Comparison of ENCODE assay signal across 1 cellular context in the genomic region with DNA sequence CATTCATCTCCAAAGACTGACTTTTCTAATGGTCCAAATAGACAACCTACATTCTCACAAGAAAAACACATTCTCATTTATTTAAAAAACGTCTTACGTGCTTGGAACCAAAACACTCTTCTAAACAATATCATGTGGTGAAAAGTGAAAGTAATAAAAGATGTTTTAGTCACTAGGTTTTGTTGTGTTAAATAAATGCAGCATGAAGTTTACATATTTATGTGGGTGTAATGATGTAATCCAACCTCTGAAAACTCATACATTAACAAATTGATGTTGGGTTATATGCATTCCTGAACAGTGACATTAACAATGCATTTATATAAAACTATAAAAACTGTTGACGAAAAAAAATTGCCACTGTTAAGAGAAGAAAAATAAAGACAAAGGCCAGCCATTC.
TF ChIP-seq lines count a peak whose summit lies in the region.

No MANE protein-coding gene starts in this region.

TF ChIP-seq in GM23338, 12 proteins besides CTCF, POLR2A, EP300 and RAD21:
- TF ChIP-seq, protein P1, sequence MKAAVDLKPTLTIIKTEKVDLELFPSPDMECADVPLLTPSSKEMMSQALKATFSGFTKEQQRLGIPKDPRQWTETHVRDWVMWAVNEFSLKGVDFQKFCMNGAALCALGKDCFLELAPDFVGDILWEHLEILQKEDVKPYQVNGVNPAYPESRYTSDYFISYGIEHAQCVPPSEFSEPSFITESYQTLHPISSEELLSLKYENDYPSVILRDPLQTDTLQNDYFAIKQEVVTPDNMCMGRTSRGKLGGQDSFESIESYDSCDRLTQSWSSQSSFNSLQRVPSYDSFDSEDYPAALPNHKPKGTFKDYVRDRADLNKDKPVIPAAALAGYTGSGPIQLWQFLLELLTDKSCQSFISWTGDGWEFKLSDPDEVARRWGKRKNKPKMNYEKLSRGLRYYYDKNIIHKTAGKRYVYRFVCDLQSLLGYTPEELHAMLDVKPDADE (IDR thresholded peaks at IDR 0.05): no peak
- TF ChIP-seq, protein P2, sequence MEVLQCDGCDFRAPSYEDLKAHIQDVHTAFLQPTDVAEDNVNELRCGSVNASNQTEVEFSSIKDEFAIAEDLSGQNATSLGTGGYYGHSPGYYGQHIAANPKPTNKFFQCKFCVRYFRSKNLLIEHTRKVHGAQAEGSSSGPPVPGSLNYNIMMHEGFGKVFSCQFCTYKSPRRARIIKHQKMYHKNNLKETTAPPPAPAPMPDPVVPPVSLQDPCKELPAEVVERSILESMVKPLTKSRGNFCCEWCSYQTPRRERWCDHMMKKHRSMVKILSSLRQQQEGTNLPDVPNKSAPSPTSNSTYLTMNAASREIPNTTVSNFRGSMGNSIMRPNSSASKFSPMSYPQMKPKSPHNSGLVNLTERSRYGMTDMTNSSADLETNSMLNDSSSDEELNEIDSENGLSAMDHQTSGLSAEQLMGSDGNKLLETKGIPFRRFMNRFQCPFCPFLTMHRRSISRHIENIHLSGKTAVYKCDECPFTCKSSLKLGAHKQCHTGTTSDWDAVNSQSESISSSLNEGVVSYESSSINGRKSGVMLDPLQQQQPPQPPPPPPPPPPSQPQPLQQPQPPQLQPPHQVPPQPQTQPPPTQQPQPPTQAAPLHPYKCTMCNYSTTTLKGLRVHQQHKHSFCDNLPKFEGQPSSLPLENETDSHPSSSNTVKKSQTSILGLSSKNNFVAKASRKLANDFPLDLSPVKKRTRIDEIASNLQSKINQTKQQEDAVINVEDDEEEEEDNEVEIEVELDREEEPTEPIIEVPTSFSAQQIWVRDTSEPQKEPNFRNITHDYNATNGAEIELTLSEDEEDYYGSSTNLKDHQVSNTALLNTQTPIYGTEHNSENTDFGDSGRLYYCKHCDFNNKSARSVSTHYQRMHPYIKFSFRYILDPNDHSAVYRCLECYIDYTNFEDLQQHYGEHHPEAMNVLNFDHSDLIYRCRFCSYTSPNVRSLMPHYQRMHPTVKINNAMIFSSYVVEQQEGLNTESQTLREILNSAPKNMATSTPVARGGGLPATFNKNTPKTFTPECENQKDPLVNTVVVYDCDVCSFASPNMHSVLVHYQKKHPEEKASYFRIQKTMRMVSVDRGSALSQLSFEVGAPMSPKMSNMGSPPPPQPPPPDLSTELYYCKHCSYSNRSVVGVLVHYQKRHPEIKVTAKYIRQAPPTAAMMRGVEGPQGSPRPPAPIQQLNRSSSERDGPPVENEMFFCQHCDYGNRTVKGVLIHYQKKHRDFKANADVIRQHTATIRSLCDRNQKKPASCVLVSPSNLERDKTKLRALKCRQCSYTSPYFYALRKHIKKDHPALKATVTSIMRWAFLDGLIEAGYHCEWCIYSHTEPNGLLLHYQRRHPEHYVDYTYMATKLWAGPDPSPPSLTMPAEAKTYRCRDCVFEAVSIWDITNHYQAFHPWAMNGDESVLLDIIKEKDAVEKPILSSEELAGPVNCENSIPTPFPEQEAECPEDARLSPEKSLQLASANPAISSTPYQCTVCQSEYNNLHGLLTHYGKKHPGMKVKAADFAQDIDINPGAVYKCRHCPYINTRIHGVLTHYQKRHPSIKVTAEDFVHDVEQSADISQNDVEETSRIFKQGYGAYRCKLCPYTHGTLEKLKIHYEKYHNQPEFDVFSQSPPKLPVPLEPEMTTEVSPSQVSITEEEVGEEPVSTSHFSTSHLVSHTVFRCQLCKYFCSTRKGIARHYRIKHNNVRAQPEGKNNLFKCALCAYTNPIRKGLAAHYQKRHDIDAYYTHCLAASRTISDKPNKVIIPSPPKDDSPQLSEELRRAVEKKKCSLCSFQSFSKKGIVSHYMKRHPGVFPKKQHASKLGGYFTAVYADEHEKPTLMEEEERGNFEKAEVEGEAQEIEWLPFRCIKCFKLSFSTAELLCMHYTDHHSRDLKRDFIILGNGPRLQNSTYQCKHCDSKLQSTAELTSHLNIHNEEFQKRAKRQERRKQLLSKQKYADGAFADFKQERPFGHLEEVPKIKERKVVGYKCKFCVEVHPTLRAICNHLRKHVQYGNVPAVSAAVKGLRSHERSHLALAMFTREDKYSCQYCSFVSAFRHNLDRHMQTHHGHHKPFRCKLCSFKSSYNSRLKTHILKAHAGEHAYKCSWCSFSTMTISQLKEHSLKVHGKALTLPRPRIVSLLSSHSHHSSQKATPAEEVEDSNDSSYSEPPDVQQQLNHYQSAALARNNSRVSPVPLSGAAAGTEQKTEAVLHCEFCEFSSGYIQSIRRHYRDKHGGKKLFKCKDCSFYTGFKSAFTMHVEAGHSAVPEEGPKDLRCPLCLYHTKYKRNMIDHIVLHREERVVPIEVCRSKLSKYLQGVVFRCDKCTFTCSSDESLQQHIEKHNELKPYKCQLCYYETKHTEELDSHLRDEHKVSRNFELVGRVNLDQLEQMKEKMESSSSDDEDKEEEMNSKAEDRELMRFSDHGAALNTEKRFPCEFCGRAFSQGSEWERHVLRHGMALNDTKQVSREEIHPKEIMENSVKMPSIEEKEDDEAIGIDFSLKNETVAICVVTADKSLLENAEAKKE (CRISPR knock-in tag; IDR thresholded peaks at IDR 0.05): no peak
- no peak for TF ChIP-seq CREB1 (CRISPR knock-in tag; IDR thresholded peaks at IDR 0.05; ENCODE audit: low read depth)
